In genomic region chr7:115406216-115406615, GRCh38 we compare ENCODE assay signal across 31 cellular contexts.
"Had no signal": no experiment of that assay in that cellular context is flagged by ENCODE, and none has a peak within 500 bp of the region (broad histone marks: within the 10 kb centered on the region; RNA-seq: fewer than 3 reads in every experiment).

No MANE protein-coding gene starts in this region.

- H3K9me3 ChIP-seq: ascending aorta had no signal

- H3K27ac ChIP-seq: ascending aorta, cardiac muscle cell, VCaP had no signal

- H3K4me3 ChIP-seq: ascending aorta, cardiac muscle cell had no signal

- H3K36me3 ChIP-seq: ascending aorta, cardiac muscle cell had no signal

- DNase-seq: activated B cell treated with CpG ODN at 0.5 μM for 24 hours; activated CD4-positive, alpha-beta memory T cell treated with anti-CD3 and anti-CD28 coated beads for 36 hours; activated CD4-positive, alpha-beta T cell treated with anti-CD3 and anti-CD28 coated beads for 4 hours; activated CD4-positive, alpha-beta T cell treated with anti-CD3 and anti-CD28 coated beads, Interleukin-2, amount 10 ng/mL, durations not matched to agents 24 days and 14 days; activated CD4-positive, alpha-beta T cell treated with anti-CD3 and anti-CD28 coated beads, Interleukin-2, amount 50 U/mL, for 1 hour; activated CD4-positive, alpha-beta T cell treated with anti-CD3 and anti-CD28 coated beads, Interleukin-2, amount 50 U/mL, for 4 hours; activated CD4-positive, CD25-positive, alpha-beta regulatory T cell treated with anti-CD3 and anti-CD28 coated beads, Interleukin-2, amount 50 U/mL, for 72 hours; activated CD8-positive, alpha-beta memory T cell treated with anti-CD3 and anti-CD28 coated beads, Interleukin-2, amount 50 U/mL, for 4 hours; activated CD8-positive, alpha-beta T cell treated with anti-CD3 and anti-CD28 coated beads for 36 hours; activated gamma-delta T cell; activated naive CD4-positive, alpha-beta T cell treated with anti-CD3 and anti-CD28 coated beads, Interleukin-2, amount 10 ng/mL, durations not matched to agents 7 days and 5 days; activated naive CD4-positive, alpha-beta T cell treated with Interleukin-2 at 50 U/mL for 16 hours; activated naive CD8-positive, alpha-beta T cell treated with anti-CD3 and anti-CD28 coated beads, Interleukin-2, amount 10 ng/mL, durations not matched to agents 7 days and 5 days; activated naive CD8-positive, alpha-beta T cell treated with anti-CD3 and anti-CD28 coated beads, Interleukin-2, amount 50 U/mL, for 24 hours; activated T-cell treated with anti-CD3 and anti-CD28 coated beads for 4 hours; activated T-cell treated with anti-CD3 and anti-CD28 coated beads, Interleukin-2, amount 50 U/mL, for 1 hour; activated T-cell treated with anti-CD3 and anti-CD28 coated beads, Interleukin-2, amount 50 U/mL, for 4 hours; activated T-cell treated with anti-CD3 and anti-CD28 coated beads, Interleukin-2, amount 50 U/mL, for 72 hours; amygdala; anterior cingulate cortex; caudate nucleus; cerebellar nuclear complex; T-helper 1 cell; T-helper 2 cell; T-helper 9 cell had no signal

- H3K27me3 ChIP-seq: ascending aorta, cardiac muscle cell had no signal

- FAIRE-seq: bronchial epithelial cell, TTC549 had no signal

- ATAC-seq: activated CD8-positive, alpha-beta T cell treated with anti-CD3 and anti-CD28 coated beads for 36 hours; activated naive CD8-positive, alpha-beta T cell treated with anti-CD3 and anti-CD28 coated beads, Interleukin-2, amount 50 U/mL, for 24 hours; activated T-cell treated with anti-CD3 and anti-CD28 coated beads, Interleukin-2, amount 50 U/mL, for 4 hours; activated T-cell treated with anti-CD3 and anti-CD28 coated beads, Interleukin-2, amount 50 U/mL, for 72 hours; activated T-helper 17 cell treated with anti-CD3 and anti-CD28 coated beads, Interleukin-2, amount 50 U/mL, for 72 hours had no signal

- H3K4me1 ChIP-seq: ascending aorta had no signal
